ENCODE assay signal across 1 cellular context in genomic region chr13:46896346-46897138, GRCh38.
TF ChIP-seq lines count a peak whose summit lies in the region.

HTR2A (minus strand) TSS chr13:46897053; CDS start chr13:46895906, 1,147 bp downstream.

TF ChIP-seq in H1, 55 proteins besides CTCF, POLR2A, EP300 and RAD21 (continued from another document):
- no peak for TF ChIP-seq CHD7 (IDR thresholded peaks at IDR 0.05; ENCODE audit: insufficient replicate concordance, low read length)
